Comparison of ENCODE assay signal across 17 cellular contexts in genomic region chr10:114534480-114535095, GRCh38.
DNase-seq lines count a peak whose midpoint lies in the region; ATAC-seq and TF ChIP-seq lines count a peak whose summit lies in the region.
"Had no signal": no experiment of that assay in that cellular context is flagged by ENCODE, and none has a peak within 500 bp of the region (broad histone marks: within the 10 kb centered on the region; RNA-seq: fewer than 3 reads in every experiment).

No MANE protein-coding gene starts in this region.

- no peaks in the 10 kb centered on the region for H3K9me3 ChIP-seq in PC-3 (ENCODE audit: low read length)
- H3K9me3 ChIP-seq: Caco-2 had no signal

- no peak for DNase-seq in activated naive CD4-positive, alpha-beta T cell treated with anti-CD3 and anti-CD28 coated beads, Interleukin-2, amount 50 U/mL, for 16 hours
- DNase-seq in dermis blood vessel endothelial cell (peak; percentile 44), dermis microvascular lymphatic vessel endothelial cell (ENCODE audit: low read depth in 2 of 2) (peak; percentile 41 to 80), mesothelial cell of epicardium (ENCODE audit: low spot score in 2 of 2, unreplicated experiment in 2 of 2) (no peak), PC-3 (no peak)
- DNase-seq: Caco-2; CD4-positive, CD25-positive, alpha-beta regulatory T cell; CD8-positive, alpha-beta T cell; DMS153; DND-41; GM23248; H7; HCEC 1CT had no signal

- peak overlapping the region; percentile 55 for H3K27ac Mint-ChIP-seq in activated naive CD4-positive, alpha-beta T cell treated with anti-CD3 and anti-CD28 coated beads, Interleukin-2, amount 50 U/mL, for 24 hours
- H3K27ac Mint-ChIP-seq in mesothelial cell of epicardium = peak overlapping the region; percentile 32
- H3K27ac Mint-ChIP-seq: CD8-positive, alpha-beta T cell had no signal

- no peak overlapping the region for H3K9ac ChIP-seq in PC-3 (ENCODE audit: low read length)
- H3K9ac ChIP-seq: BLaER1, GM23248 had no signal

- intact Hi-C loops in PC-3 (cut with micrococcal nuclease) = no loop called here

- H2AFZ ChIP-seq in PC-3 (ENCODE audit: low read length) = no peak overlapping the region
- H2AFZ ChIP-seq: GM23248 had no signal

- H3K36me3 ChIP-seq in PC-3 (ENCODE audit: low read depth, low read length) = no peaks in the 10 kb centered on the region
- H3K36me3 ChIP-seq: BLaER1 had no signal

- POLR2A ChIA-PET in PC-3 (lab: Charles Lee; ENCODE audit: unreplicated experiment) = interaction anchor here (0.6 kb wide), 1 partner anchor 236 kb away, joined by 4 read pairs; no protein-coding TSS in a partner anchor

- H3F3A ChIP-seq in PC-3 (ENCODE audit: low read length, unreplicated experiment) = no peaks in the 10 kb centered on the region

- H3K27ac ChIP-seq in PC-3 (ENCODE audit: low read length) = no peak overlapping the region
- H3K27ac ChIP-seq: BLaER1, C4-2B, GM23248 had no signal

- peaks cover 7% of the 10 kb centered on the region; the same call in 1 of the 2 replicates for H3K4me1 ChIP-seq in PC-3 (ENCODE audit: insufficient read depth, low read length)
- H3K4me1 ChIP-seq: Caco-2 had no signal

- TF ChIP-seq CTCF in mesothelial cell of epicardium (IDR thresholded peaks at IDR 0.05; ENCODE audit: unreplicated experiment) = no peak
- TF ChIP-seq CTCF in PC-3 (conservative IDR thresholded peaks at IDR 0.05; ENCODE audit: low read depth, low read length) = no peak

- H3K4me2 ChIP-seq in PC-3 (ENCODE audit: low read length) = no peak overlapping the region
- H3K4me2 ChIP-seq: BLaER1 had no signal

- no peak overlapping the region for H3K4me3 ChIP-seq in PC-3 (ENCODE audit: low read length)
- H3K4me3 ChIP-seq: BLaER1, GM23248 had no signal

- no peaks in the 10 kb centered on the region for H3K36me3 Mint-ChIP-seq in activated naive CD4-positive, alpha-beta T cell treated with anti-CD3 and anti-CD28 coated beads, Interleukin-2, amount 50 U/mL, for 24 hours
- peaks cover 4% of the 10 kb centered on the region for H3K36me3 Mint-ChIP-seq in mesothelial cell of epicardium
- H3K36me3 Mint-ChIP-seq: CD8-positive, alpha-beta T cell had no signal

- CTCF ChIA-PET in PC-3 (lab: Charles Lee) = no interaction called here

- BruUV-seq in PC-3 (replicated peaks; lab: Mats Ljungman, UMichigan) = no TSS peak

- H3K4me1 Mint-ChIP-seq in activated naive CD4-positive, alpha-beta T cell treated with anti-CD3 and anti-CD28 coated beads, Interleukin-2, amount 50 U/mL, for 24 hours = peaks cover 50% of the 10 kb centered on the region
- peaks cover 23% of the 10 kb centered on the region for H3K4me1 Mint-ChIP-seq in mesothelial cell of epicardium

- H3K9me3 Mint-ChIP-seq in activated naive CD4-positive, alpha-beta T cell treated with anti-CD3 and anti-CD28 coated beads, Interleukin-2, amount 50 U/mL, for 24 hours = no peaks in the 10 kb centered on the region
- H3K9me3 Mint-ChIP-seq in mesothelial cell of epicardium = no peaks in the 10 kb centered on the region
- H3K9me3 Mint-ChIP-seq: CD4-positive, CD25-positive, alpha-beta regulatory T cell; CD8-positive, alpha-beta T cell had no signal

- H3K27me3 Mint-ChIP-seq in activated naive CD4-positive, alpha-beta T cell treated with anti-CD3 and anti-CD28 coated beads, Interleukin-2, amount 50 U/mL, for 24 hours = no peaks in the 10 kb centered on the region
- no peaks in the 10 kb centered on the region for H3K27me3 Mint-ChIP-seq in mesothelial cell of epicardium (ENCODE audit: low read depth)
- H3K27me3 Mint-ChIP-seq: CD4-positive, CD25-positive, alpha-beta regulatory T cell had no signal

- H3K9me2 ChIP-seq in PC-3 (replicated peaks; ENCODE audit: low read length) = no peaks in the 10 kb centered on the region

- H3K27me3 ChIP-seq in PC-3 (ENCODE audit: low read length) = no peaks in the 10 kb centered on the region
- H3K27me3 ChIP-seq: BLaER1 had no signal

- no peaks in the 10 kb centered on the region for H3K79me2 ChIP-seq in PC-3 (ENCODE audit: low read length)

- no peak overlapping the region for H3K4me3 Mint-ChIP-seq in activated naive CD4-positive, alpha-beta T cell treated with anti-CD3 and anti-CD28 coated beads, Interleukin-2, amount 50 U/mL, for 24 hours
- H3K4me3 Mint-ChIP-seq in mesothelial cell of epicardium = no peak overlapping the region
- H3K4me3 Mint-ChIP-seq: CD4-positive, CD25-positive, alpha-beta regulatory T cell; CD8-positive, alpha-beta T cell had no signal

- ATAC-seq in GM19351 (IDR thresholded peaks at IDR 0.05; ENCODE audit: unreplicated experiment) (no peak), PC-3 (no peak)
- ATAC-seq: CD8-positive, alpha-beta T cell had no signal

- H4K20me1 ChIP-seq in PC-3 (ENCODE audit: low read length) = no peaks in the 10 kb centered on the region
- H4K20me1 ChIP-seq: BLaER1 had no signal

Comparison
In these comparisons a context has a peak if more than half of its experiments do, and no peak if none do; other contexts are left out.
1. DNase-seq: peak in dermis blood vessel endothelial cell (single experiment) and dermis microvascular lymphatic vessel endothelial cell (2 of 2); none in activated naive CD4-positive, alpha-beta T cell treated with anti-CD3 and anti-CD28 coated beads, Interleukin-2, amount 50 U/mL, for 16 hours (single experiment), mesothelial cell of epicardium (0 of 2) and PC-3 (single experiment).